8 cellular contexts compared by ENCODE assay signal in genomic region chr19:33241530-33242101, GRCh38. TPM values are rescaled to one million over a fixed set of nuclear protein-coding genes. Genes with fewer than 3 reads are reported as not detected.
DNase-seq lines count a peak whose midpoint lies in the region; ATAC-seq and TF ChIP-seq lines count a peak whose summit lies in the region.

No MANE protein-coding gene starts in this region.

- no peaks in the 10 kb centered on the region for H3K9me3 ChIP-seq in body of pancreas

- no peak overlapping the region for H3K4me3 ChIP-seq in body of pancreas

- no peak for TF ChIP-seq POLR2A in body of pancreas (IDR thresholded peaks at IDR 0.05)

- TF ChIP-seq CTCF in C4-2B (conservative IDR thresholded peaks at IDR 0.05): peak; percentile 86
- TF ChIP-seq CTCF in body of pancreas (IDR thresholded peaks at IDR 0.05): peak; percentile 64 to 95 (median 77)

- 9% methylated on average over 21 of the region's 22 CpGs; no CpG with 5 or more reads in 1 of the 2 donors for WGBS in body of pancreas, 2 donors

- H3K4me1 ChIP-seq in body of pancreas: peaks cover 8% of the 10 kb centered on the region

- intact Hi-C loops in body of pancreas (cut with DNase I): loop anchor here (2.0 kb wide), 1 partner anchor 167 kb away; no protein-coding TSS in a partner anchor

- no peak overlapping the region for H3K27ac ChIP-seq in C4-2B
- no peak overlapping the region for H3K27ac ChIP-seq in body of pancreas

- H3K36me3 ChIP-seq in body of pancreas (replicated peaks in 1 of 2; ENCODE audit: insufficient read depth in 1 of 2, low read depth in 2 of 2): no peaks in the 10 kb centered on the region

- peak; percentile 71 for DNase-seq in HuH-7 (ENCODE audit: low spot score)
- DNase-seq in body of pancreas: peak; percentile 28 to 49 (median 36)
- DNase-seq in lung microvascular endothelial cell (ENCODE audit: low read depth in 2 of 2): peak; percentile 10 to 40
- DNase-seq in NCI-H2107 treated with DMSO at 0.1 percent for 48 hours (lab: John Stamatoyannopoulos, UW; ENCODE audit: unreplicated experiment): no peak
- no peak for DNase-seq in NCI-H2081 treated with DMSO at 0.1 percent for 48 hours (lab: John Stamatoyannopoulos, UW)
- no peak for DNase-seq in DMS114 treated with DMSO at 0.1 percent for 48 hours (lab: John Stamatoyannopoulos, UW; ENCODE audit: unreplicated experiment)

- no peaks in the 10 kb centered on the region for H3K27me3 ChIP-seq in body of pancreas

- ATAC-seq in body of pancreas: peak; percentile 33
- ATAC-seq in GM19463 (IDR thresholded peaks at IDR 0.05; ENCODE audit: unreplicated experiment): no peak

RNA-seq across cellular contexts. Expression of gene SLC7A10, which starts 16.0 kb away (rescaled TPM):
- total RNA-seq in body of pancreas (1 to 10 TPM in 1 of 2 donors, under 1 TPM in 1; 0.78 to 5.3 TPM), lung microvascular endothelial cell (not detected in 2 replicates)

RNA-seq across cellular contexts. Expression of gene LRP3, which starts 47.5 kb away (rescaled TPM):
- total RNA-seq in body of pancreas (10 to 100 TPM; 18.1 to 23.3 TPM), lung microvascular endothelial cell (3.2 and 5.2 TPM in 2 replicates)

Comparison
In these comparisons a context has a peak if more than half of its experiments do, and no peak if none do; other contexts are left out.
1. DNase-seq: peak in HuH-7 (single experiment), body of pancreas (4 of 4) and lung microvascular endothelial cell (2 of 2); none in NCI-H2107 treated with DMSO at 0.1 percent for 48 hours (single experiment), NCI-H2081 treated with DMSO at 0.1 percent for 48 hours (single experiment) and DMS114 treated with DMSO at 0.1 percent for 48 hours (single experiment).